ENCODE assay signal across 27 cellular contexts in genomic region chr6:155378724-155379123, GRCh38.
A peak's percentile ranks its signal among the peaks of the same experiment; 100 is the strongest.
DNase-seq lines count a peak whose midpoint lies in the region; ATAC-seq and TF ChIP-seq lines count a peak whose summit lies in the region.
"Had no signal": no experiment of that assay in that cellular context is flagged by ENCODE, and none has a peak within 500 bp of the region (broad histone marks: within the 10 kb centered on the region; RNA-seq: fewer than 3 reads in every experiment).

No MANE protein-coding gene starts in this region.

- in situ Hi-C loops in IMR-90 (cut with MboI; ENCODE audit: low sequenced_read_pairs), result no loop called here
- in situ Hi-C loops in mammary epithelial cell (cut with MboI; ENCODE audit: low sequenced_read_pairs in 2 of 2), result no loop called here

- peak overlapping the region; percentile 58 for H2BK20ac ChIP-seq in IMR-90 (ENCODE audit: low read depth, low read length)

- H3K56ac ChIP-seq in IMR-90 (ENCODE audit: extremely low read depth, insufficient read depth, low read length), result no peak overlapping the region

- TF ChIP-seq POLR2A in IMR-90 (IDR thresholded peaks at IDR 0.05; ENCODE audit: low read depth, low read length), result no peak

- peak overlapping the region; percentile 76; the same call in 1 of the 2 replicates for H3K18ac ChIP-seq in IMR-90 (ENCODE audit: low read depth, low read length)

- TF ChIP-seq CTCF in IMR-90 (conservative IDR thresholded peaks at IDR 0.05; ENCODE audit: low read depth, low read length), result no peak
- no peak for TF ChIP-seq CTCF in mammary epithelial cell (conservative IDR thresholded peaks at IDR 0.05 in 1 of 2, IDR thresholded peaks at IDR 0.05 in 1 of 2; ENCODE audit: extremely low read depth in 1 of 2, insufficient read depth in 1 of 2, low read depth in 1 of 2, low read length in 2 of 2)

- DNase-seq in IMR-90 (no peak), NCI-H345 treated with DMSO at 0.1 percent for 48 hours (lab: John Stamatoyannopoulos, UW; ENCODE audit: unreplicated experiment) (no peak), NCI-H446 treated with DMSO at 0.1 percent for 48 hours (lab: John Stamatoyannopoulos, UW) (no peak), mammary epithelial cell (no peak)
- no peak for DNase-seq in activated naive CD4-positive, alpha-beta T cell treated with anti-CD3 and anti-CD28 coated beads, Interleukin-2, amount 50 U/mL, for 16 hours
- DNase-seq: C1 segment of cervical spinal cord; Caco-2; CD4-positive, alpha-beta memory T cell; DMS 273 treated with DMSO at 0.1 percent for 48 hours; DMS79; EL; GDM1; H7; Karpas-422; NCI-H1092; NCI-H1436 treated with DMSO at 0.1 percent for 48 hours; NCI-H187 treated with DMSO at 0.1 percent for 48 hours; NCI-H2171 treated with DMSO at 0.1 percent for 48 hours; NCI-H345; NCI-H524 treated with DMSO at 0.1 percent for 48 hours; NCI-H774; SHP77 treated with DMSO at 0.1 percent for 48 hours; T-helper 1 cell had no signal

- H3K27ac ChIP-seq in IMR-90 (ENCODE audit: insufficient read depth, low read length), result no peak overlapping the region
- H3K27ac ChIP-seq in mammary epithelial cell (ENCODE audit: insufficient read depth, low read depth, low read length), result no peak overlapping the region
- H3K27ac ChIP-seq: RWPE1 had no signal

- H3K4me1 ChIP-seq in IMR-90 (ENCODE audit: control insufficient read depth, insufficient read depth, low read length), result peaks cover 6% of the 10 kb centered on the region
- H3K4me1 ChIP-seq in mammary epithelial cell (ENCODE audit: insufficient read depth, low read length), result peaks cover 8% of the 10 kb centered on the region
- H3K4me1 ChIP-seq: Caco-2 had no signal

- BruUV-seq in IMR-90 (replicated peaks; lab: Mats Ljungman, UMichigan), result no TSS peak
- no TSS peak for BruUV-seq in mammary epithelial cell (replicated peaks; lab: Mats Ljungman, UMichigan)

- no peak overlapping the region for H3K4me2 ChIP-seq in IMR-90 (ENCODE audit: low read depth, low read length)
- H3K4me2 ChIP-seq in mammary epithelial cell (ENCODE audit: insufficient read depth, low read depth, low read length), result no peak overlapping the region

- no peak for TF ChIP-seq RAD21 in IMR-90 (IDR thresholded peaks at IDR 0.05; ENCODE audit: low read length)

- H4K91ac ChIP-seq in IMR-90 (ENCODE audit: insufficient read depth, low read depth, low read length), result peak overlapping the region; percentile 63; the same call in 1 of the 2 replicates

- peaks cover 4% of the 10 kb centered on the region for H3K9me1 ChIP-seq in IMR-90 (ENCODE audit: insufficient read depth, low read length)

- H2AK9ac ChIP-seq in IMR-90 (replicated peaks; ENCODE audit: low read depth, low read length, poor library complexity), result peak overlapping the region; percentile 23

- H3K36me3 ChIP-seq in IMR-90 (ENCODE audit: control insufficient read depth, insufficient read depth, low read length), result no peaks in the 10 kb centered on the region
- H3K36me3 ChIP-seq in mammary epithelial cell (ENCODE audit: insufficient read depth, low read length), result no peaks in the 10 kb centered on the region

- H2BK5ac ChIP-seq in IMR-90 (ENCODE audit: low read depth, low read length, poor library complexity, severe bottlenecking), result peak overlapping the region; percentile 79

- H4K20me1 ChIP-seq in IMR-90 (ENCODE audit: insufficient read depth, low read length) (no peaks in the 10 kb centered on the region), mammary epithelial cell (ENCODE audit: insufficient read depth, low read length) (no peaks in the 10 kb centered on the region)

- no peaks in the 10 kb centered on the region for H3K79me2 ChIP-seq in mammary epithelial cell (ENCODE audit: insufficient read depth, low read length)

- H3K79me1 ChIP-seq in IMR-90 (ENCODE audit: low read depth in 1 of 2, low read length in 2 of 2), result no peaks in the 10 kb centered on the region

- CTCF ChIA-PET in IMR-90 (lab: Yijun Ruan, JAX) (no interaction called here), mammary epithelial cell (lab: Charles Lee; ENCODE audit: low non-redundant PET) (no interaction called here)

- H3K4me3 ChIP-seq in IMR-90 (ENCODE audit: insufficient read depth, low read depth, low read length) (no peak overlapping the region), mammary epithelial cell (replicated peaks in 1 of 3; ENCODE audit: insufficient read depth in 1 of 3, low read depth in 2 of 3, low read length in 3 of 3) (no peak overlapping the region)

- peak overlapping the region; percentile 59 for H2BK120ac ChIP-seq in IMR-90 (ENCODE audit: low read depth, low read length)

- no peaks in the 10 kb centered on the region; the same call in 1 of the 2 replicates for H3K9me3 ChIP-seq in IMR-90 (ENCODE audit: control insufficient read depth, insufficient read depth, low read length)
- no peaks in the 10 kb centered on the region for H3K9me3 ChIP-seq in mammary epithelial cell (replicated peaks; ENCODE audit: insufficient read depth, low read length)
- H3K9me3 ChIP-seq: Caco-2 had no signal

- peak overlapping the region; percentile 67; the same call in 1 of the 2 replicates for H4K5ac ChIP-seq in IMR-90 (ENCODE audit: low read depth, low read length)

- peak overlapping the region; percentile 16 for H3K14ac ChIP-seq in IMR-90 (replicated peaks; ENCODE audit: low read depth, low read length)

- H2AFZ ChIP-seq in IMR-90 (replicated peaks; ENCODE audit: low read length, poor library complexity) (peak overlapping the region; percentile 35), mammary epithelial cell (ENCODE audit: low read depth, low read length) (no peak overlapping the region)

- POLR2A ChIA-PET in IMR-90 (lab: Charles Lee; ENCODE audit: unreplicated experiment), result no interaction called here

- H3K27me3 ChIP-seq in IMR-90 (ENCODE audit: control insufficient read depth, insufficient read depth, low read length), result no peaks in the 10 kb centered on the region
- H3K27me3 ChIP-seq in mammary epithelial cell (ENCODE audit: insufficient read depth, low read length), result no peaks in the 10 kb centered on the region

- peak overlapping the region; percentile 68 for H3K4ac ChIP-seq in IMR-90 (ENCODE audit: low read depth, low read length)

- H3K9ac ChIP-seq in IMR-90 (ENCODE audit: low read depth, low read length) (no peak overlapping the region), mammary epithelial cell (ENCODE audit: insufficient read depth, low read length) (no peak overlapping the region)

- H2AK5ac ChIP-seq in IMR-90 (ENCODE audit: low read depth, low read length), result peak overlapping the region; percentile 79

- ATAC-seq in GM18517 (IDR thresholded peaks at IDR 0.05; ENCODE audit: unreplicated experiment) (peak; percentile 8), HG02610 (IDR thresholded peaks at IDR 0.05; ENCODE audit: unreplicated experiment) (peak; percentile 38), IMR-90 (ENCODE audit: low read depth) (no peak)
- ATAC-seq: Panc1 had no signal

- peak overlapping the region; percentile 94 for H2BK15ac ChIP-seq in IMR-90 (ENCODE audit: low read depth, low read length)

- H3K23ac ChIP-seq in IMR-90 (ENCODE audit: low read depth, low read length), result 0 out of 2 replicates have a peak overlapping the region, but pooled peaks have one; percentile 18

- dilution Hi-C loops in IMR-90 (cut with HindIII; ENCODE audit: low sequenced_read_pairs, unreplicated experiment) (no loop called here), mammary epithelial cell (cut with HindIII; ENCODE audit: low sequenced_read_pairs) (no loop called here)

- intact Hi-C loops in IMR-90 (cut with micrococcal nuclease), result no loop called here
- intact Hi-C loops in mammary epithelial cell (cut with micrococcal nuclease), result no loop called here

- 100% methylated on average over 1 of the region's 3 CpGs; no CpG with 5 or more reads in 1 of the 2 experiments for WGBS in IMR-90 (ENCODE audit: extremely low coverage in 2 of 2, insufficient read length in 1 of 2), 2 experiments
- WGBS in mammary epithelial cell (ENCODE audit: low coverage, missing lambda C conversion rate), result 93% methylated on average over 3 of the region's 3 CpGs

- peak overlapping the region in 1 of 2 experiments; percentile 17; a peak in 1 of 4 replicates for H4K8ac ChIP-seq in IMR-90 (ENCODE audit: low read depth in 2 of 2, low read length in 2 of 2)

TF ChIP-seq in IMR-90, 13 proteins besides CTCF, POLR2A, EP300 and RAD21:
- TF ChIP-seq MAFK (IDR thresholded peaks at IDR 0.05; ENCODE audit: low read depth, low read length) (no peak), CHD1 (IDR thresholded peaks at IDR 0.05; ENCODE audit: low read depth, low read length) (no peak), MXI1 (IDR thresholded peaks at IDR 0.05; ENCODE audit: borderline replicate concordance, low read depth, low read length) (no peak), USF2 (IDR thresholded peaks at IDR 0.05; ENCODE audit: low read depth, low read length) (no peak), FOS (IDR thresholded peaks at IDR 0.05; ENCODE audit: low read depth, low read length) (no peak), BHLHE40 (IDR thresholded peaks at IDR 0.05; ENCODE audit: low read depth, low read length) (no peak), MAZ (IDR thresholded peaks at IDR 0.05; ENCODE audit: borderline replicate concordance, low read depth, low read length) (no peak), RCOR1 (IDR thresholded peaks at IDR 0.05; ENCODE audit: insufficient replicate concordance, low read length) (no peak), RFX5 (IDR thresholded peaks at IDR 0.05; ENCODE audit: low read depth, low read length) (no peak), ELK1 (IDR thresholded peaks at IDR 0.05; ENCODE audit: borderline replicate concordance, low read depth, low read length) (no peak), NFE2L2 (IDR thresholded peaks at IDR 0.05; ENCODE audit: low read depth, low read length) (no peak), SMC3 (IDR thresholded peaks at IDR 0.05; ENCODE audit: low read depth, low read length) (no peak), CEBPB (IDR thresholded peaks at IDR 0.05; ENCODE audit: low read depth, low read length) (no peak)
